In genomic region chr7:107201795-107202450, GRCh38 we compare ENCODE assay signal across 1 cellular context.
TF ChIP-seq lines count a peak whose summit lies in the region.

No MANE protein-coding gene starts in this region.

TF ChIP-seq in GM23338, 12 proteins besides CTCF, POLR2A, EP300 and RAD21:
- TF ChIP-seq ZNF462 (CRISPR knock-in tag; IDR thresholded peaks at IDR 0.05) (no peak), STAT1 (IDR thresholded peaks at IDR 0.05; ENCODE audit: unreplicated experiment) (no peak), JUNB (IDR thresholded peaks at IDR 0.05; ENCODE audit: unreplicated experiment) (no peak), NANOG (IDR thresholded peaks at IDR 0.05; ENCODE audit: borderline replicate concordance) (no peak), ZNF114 (CRISPR knock-in tag; IDR thresholded peaks at IDR 0.05) (no peak), REST (IDR thresholded peaks at IDR 0.05; ENCODE audit: unreplicated experiment) (no peak), CREB1 (CRISPR knock-in tag; IDR thresholded peaks at IDR 0.05; ENCODE audit: low read depth) (no peak), ETS1 (IDR thresholded peaks at IDR 0.05) (no peak), EZH2 (IDR thresholded peaks at IDR 0.05; ENCODE audit: low read depth, unreplicated experiment) (no peak)
